Comparison of ENCODE assay signal across 16 cellular contexts in the genomic region with DNA sequence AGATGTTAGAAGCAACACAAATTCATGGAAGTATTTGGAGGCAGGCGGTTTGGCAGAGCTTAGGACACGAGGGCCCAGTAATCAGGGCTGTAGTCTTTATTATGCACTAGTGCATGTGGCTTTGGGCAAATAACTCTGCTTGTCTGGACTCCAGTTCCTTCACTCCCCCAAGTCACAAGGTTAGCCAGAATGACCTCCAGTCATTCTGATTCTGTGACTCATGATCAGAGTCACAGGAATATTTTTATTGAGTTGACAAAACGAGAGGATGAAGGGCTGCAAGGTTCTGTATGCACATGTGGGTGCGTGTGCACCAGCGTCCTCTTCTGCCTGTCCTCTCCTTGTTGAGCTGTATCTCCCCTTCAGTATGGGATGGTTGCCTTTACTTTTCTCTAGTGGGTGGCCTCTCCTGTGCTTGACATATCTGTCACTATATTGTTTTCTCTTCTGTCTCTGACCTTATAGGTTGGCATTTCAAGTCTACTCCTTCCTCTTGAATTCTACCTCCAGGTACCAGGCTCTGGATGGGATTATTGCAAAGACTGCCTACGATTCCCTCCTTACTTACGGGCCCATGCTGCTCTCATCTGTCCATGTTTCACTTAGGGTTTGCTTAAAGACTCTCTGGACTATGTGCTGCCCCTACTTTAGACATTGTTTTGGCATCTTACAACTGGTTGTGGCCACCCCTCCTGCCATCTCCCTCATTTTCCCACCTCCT.
A peak's percentile ranks its signal among the peaks of the same experiment; 100 is the strongest.
DNase-seq lines count a peak whose midpoint lies in the region; FAIRE-seq and TF ChIP-seq lines count a peak whose summit lies in the region.
"Had no signal": no experiment of that assay in that cellular context is flagged by ENCODE, and none has a peak within 500 bp of the region (broad histone marks: within the 10 kb centered on the region; RNA-seq: fewer than 3 reads in every experiment).

No MANE protein-coding gene starts in this region.

- H3K9me2 ChIP-seq in hepatocyte (replicated peaks; ENCODE audit: insufficient read depth): no peaks in the 10 kb centered on the region

- peak; percentile 98 for FAIRE-seq in H54 (lab: Jason Lieb, UNC)

- H3K4me3 ChIP-seq in hepatocyte: no peak overlapping the region
- H3K4me3 ChIP-seq in CD4-positive, alpha-beta memory T cell (ENCODE audit: low read length in 2 of 2): no peak overlapping the region
- H3K4me3 ChIP-seq: neural progenitor cell, Peyer's patch had no signal

- intact Hi-C loops in CD4-positive, alpha-beta memory T cell (cut with micrococcal nuclease): no loop called here

- H3K4me3 Mint-ChIP-seq in CD4-positive, alpha-beta memory T cell: no peak overlapping the region
- H3K4me3 Mint-ChIP-seq: brain, neural progenitor cell had no signal

- H3K9me3 Mint-ChIP-seq in CD4-positive, alpha-beta memory T cell: no peaks in the 10 kb centered on the region
- H3K9me3 Mint-ChIP-seq: brain, neural progenitor cell had no signal

- peaks cover 47 to 56% of the 10 kb centered on the region in 2 donors for H3K36me3 Mint-ChIP-seq in CD4-positive, alpha-beta memory T cell
- H3K36me3 Mint-ChIP-seq: neural progenitor cell had no signal

- H3K4me1 ChIP-seq in hepatocyte (ENCODE audit: insufficient read depth): no peaks in the 10 kb centered on the region
- H3K4me1 ChIP-seq in CD4-positive, alpha-beta memory T cell (ENCODE audit: insufficient read depth, low read length): no peaks in the 10 kb centered on the region
- H3K4me1 ChIP-seq: neural progenitor cell, Peyer's patch had no signal

- DNase-seq in ACHN (peak; percentile 51), H54 (ENCODE audit: insufficient read length, low spot score) (peak; percentile 55), astrocyte of the hippocampus (ENCODE audit: low read depth, low spot score) (peak; percentile 68), hepatocyte (ENCODE audit: low spot score) (no peak), NCI-H345 (lab: John Stamatoyannopoulos, UW) (no peak), COLO668 (lab: John Stamatoyannopoulos, UW; ENCODE audit: unreplicated experiment) (no peak)
- DNase-seq in NK-92 treated with Interleukin-12 subunit alpha and Interleukin-12 subunit beta, amount 100 ng/mL, for 24 hours (lab: John Stamatoyannopoulos, UW): no peak
- no peak for DNase-seq in CD4-positive, alpha-beta memory T cell
- DNase-seq: left cardiac atrium; NCI-H2171 treated with DMSO at 0.1 percent for 48 hours; Peyer's patch; stimulated activated CD4-positive, alpha-beta T cell treated with anti-CD3 and anti-CD28 coated beads, Interleukin-15, amount 100 ng/mL, for 24 hours had no signal

- CTCF ChIA-PET in CD4-positive, alpha-beta memory T cell (lab: Charles Lee; ENCODE audit: partially characterized antibody): no interaction called here

- no peaks in the 10 kb centered on the region for H4K20me1 ChIP-seq in hepatocyte (ENCODE audit: insufficient read depth, poor library complexity, severe bottlenecking)

- in situ Hi-C loops in ACHN (cut with HindIII; ENCODE audit: low pct_ligation_motif_present, low pct_unique_long_range_greater_than_20kb, low sequenced_read_pairs): no loop called here

- peak overlapping the region in 2 of 7 donors; percentile 26 to 57 for H3K27ac Mint-ChIP-seq in CD4-positive, alpha-beta memory T cell
- H3K27ac Mint-ChIP-seq: brain, neural progenitor cell had no signal

- H2AFZ ChIP-seq in hepatocyte: no peak overlapping the region
- H2AFZ ChIP-seq: neural progenitor cell had no signal

- H3K4me1 Mint-ChIP-seq in CD4-positive, alpha-beta memory T cell: peaks cover 0 to 16% (median 11%) of the 10 kb centered on the region in 4 donors
- H3K4me1 Mint-ChIP-seq: brain, neural progenitor cell had no signal

- no peaks in the 10 kb centered on the region for H3K27me3 ChIP-seq in hepatocyte
- no peaks in the 10 kb centered on the region for H3K27me3 ChIP-seq in CD4-positive, alpha-beta memory T cell (ENCODE audit: insufficient read depth, low read length)
- H3K27me3 ChIP-seq: neural progenitor cell, Peyer's patch had no signal

- no peak for TF ChIP-seq POLR2A in H54 (IDR thresholded peaks at IDR 0.05; ENCODE audit: low read depth, low read length)

- TF ChIP-seq CTCF in hepatocyte (IDR thresholded peaks at IDR 0.05; ENCODE audit: poor library complexity): no peak

- no peaks in the 10 kb centered on the region for H3K36me3 ChIP-seq in hepatocyte (replicated peaks; ENCODE audit: insufficient read depth, low read depth)
- peaks cover 12% of the 10 kb centered on the region for H3K36me3 ChIP-seq in CD4-positive, alpha-beta memory T cell (ENCODE audit: insufficient read depth, low read length)
- H3K36me3 ChIP-seq: neural progenitor cell had no signal

- no peak overlapping the region for H3K4me2 ChIP-seq in hepatocyte
- H3K4me2 ChIP-seq: KMS-11, neural progenitor cell had no signal

- WGBS in hepatocyte (ENCODE audit: low lambda C conversion rate, missing lambda C conversion rate): 88% methylated on average over 7 of the region's 7 CpGs

- no peaks in the 10 kb centered on the region for H3K79me2 ChIP-seq in hepatocyte

- POLR2A ChIA-PET in CD4-positive, alpha-beta memory T cell (lab: Charles Lee; ENCODE audit: partially characterized antibody): no interaction called here

- peak overlapping the region; percentile 12 for H3K27ac ChIP-seq in hepatocyte
- no peak overlapping the region for H3K27ac ChIP-seq in CD4-positive, alpha-beta memory T cell (ENCODE audit: low read depth, low read length)
- H3K27ac ChIP-seq: C4-2B, KMS-11, neural progenitor cell, Peyer's patch had no signal

- H3K9me3 ChIP-seq in hepatocyte (ENCODE audit: low read depth): no peaks in the 10 kb centered on the region
- no peaks in the 10 kb centered on the region for H3K9me3 ChIP-seq in CD4-positive, alpha-beta memory T cell (ENCODE audit: control insufficient read depth in 1 of 2, low read length in 2 of 2)
- H3K9me3 ChIP-seq: Peyer's patch had no signal

- no peaks in the 10 kb centered on the region for H3K27me3 Mint-ChIP-seq in CD4-positive, alpha-beta memory T cell
- H3K27me3 Mint-ChIP-seq: brain had no signal

Comparison
In these comparisons a context has a peak if more than half of its experiments do, and no peak if none do; other contexts are left out.
1. DNase-seq: peak in ACHN (single experiment), H54 (single experiment) and astrocyte of the hippocampus (single experiment); none in hepatocyte (single experiment), NK-92 treated with Interleukin-12 subunit alpha and Interleukin-12 subunit beta, amount 100 ng/mL, for 24 hours (single experiment), NCI-H345 (single experiment), COLO668 (single experiment) and CD4-positive, alpha-beta memory T cell (0 of 5).